8 cellular contexts compared by ENCODE assay signal in the genomic region with DNA sequence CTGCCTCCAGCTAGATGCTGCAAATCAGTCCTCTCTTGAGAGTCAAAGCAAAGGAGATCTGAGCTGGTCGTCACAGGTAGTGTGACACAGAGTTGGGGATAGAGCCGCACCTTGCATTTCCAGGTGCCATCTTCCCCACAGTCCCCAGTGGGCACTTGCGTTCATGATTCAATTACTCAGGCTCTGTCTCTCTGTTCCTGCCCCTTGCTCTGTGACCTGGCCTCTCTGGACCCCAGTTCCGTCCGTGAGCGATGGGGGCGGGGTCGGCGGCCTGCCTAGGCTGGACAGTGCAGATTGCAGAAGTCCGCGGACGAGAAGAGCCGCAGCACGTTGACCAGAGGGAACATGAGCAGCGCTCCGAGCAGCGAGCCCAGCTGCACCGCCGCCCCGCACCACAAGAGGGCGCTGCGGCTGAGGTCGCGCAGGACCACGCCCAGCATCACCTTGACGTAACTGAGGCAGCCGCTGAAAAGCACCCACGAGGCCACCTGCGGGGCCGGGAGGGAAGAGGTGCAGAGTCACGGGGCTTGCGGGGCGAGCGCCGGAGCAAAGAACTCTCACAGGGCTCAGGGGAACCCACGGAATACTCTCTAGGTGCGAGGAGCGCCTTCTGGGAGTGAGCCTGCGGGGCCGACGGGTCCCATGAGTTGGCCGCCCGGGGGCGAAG. TPM values are rescaled to one million over a fixed set of nuclear protein-coding genes. Genes with fewer than 3 reads are reported as not detected.
A peak's percentile ranks its signal among the peaks of the same experiment; 100 is the strongest.
DNase-seq lines count a peak whose midpoint lies in the region; ATAC-seq and TF ChIP-seq lines count a peak whose summit lies in the region.

No MANE protein-coding gene starts in this region.

- peaks cover 9% of the 10 kb centered on the region for H3K27me3 Mint-ChIP-seq in CD8-positive, alpha-beta T cell (ENCODE audit: low read depth)
- peaks cover 3% of the 10 kb centered on the region for H3K27me3 Mint-ChIP-seq in activated naive CD8-positive, alpha-beta T cell treated with anti-CD3 and anti-CD28 coated beads, Interleukin-2, amount 10 ng/mL, durations not matched to agents 7 days and 5 days

- TF ChIP-seq CTCF in CD8-positive, alpha-beta T cell (IDR thresholded peaks at IDR 0.05) = peak; percentile 65
- peak; percentile 37; the same call in 1 of the 2 replicates for TF ChIP-seq CTCF in LNCaP clone FGC (IDR thresholded peaks at IDR 0.05; ENCODE audit: control insufficient read depth, extremely low read depth, insufficient read depth)
- TF ChIP-seq CTCF in transverse colon (IDR thresholded peaks at IDR 0.05) = peak; percentile 28 to 43 (median 39)

- in situ Hi-C loops in transverse colon (cut with MboI; ENCODE audit: low pct_ligation_motif_present in 1 of 4, low pct_unique_long_range_greater_than_20kb in 1 of 4, low sequenced_read_pairs in 3 of 4) = no loop called here

- H3K4me1 ChIP-seq in CD8-positive, alpha-beta T cell (ENCODE audit: insufficient read depth, low read length) = peaks cover 28% of the 10 kb centered on the region
- no peaks in the 10 kb centered on the region for H3K4me1 ChIP-seq in transverse colon

- H3K4me3 ChIP-seq in CD8-positive, alpha-beta T cell (ENCODE audit: low read depth, low read length) = no peak overlapping the region
- H3K4me3 ChIP-seq in LNCaP clone FGC (ENCODE audit: low read depth, low read length) (no peak overlapping the region), transverse colon (no peak overlapping the region)

- WGBS in transverse colon (ENCODE audit: low coverage in 1 of 2), 2 donors = 58% methylated on average over 44 of the region's 44 CpGs; no CpG with 5 or more reads in 1 of the 2 donors

- H3K9me3 ChIP-seq in CD8-positive, alpha-beta T cell (ENCODE audit: low read length) = no peaks in the 10 kb centered on the region
- H3K9me3 ChIP-seq in transverse colon = no peaks in the 10 kb centered on the region

- intact Hi-C loops in CD8-positive, alpha-beta T cell (cut with DNase I, micrococcal nuclease) = no loop called here
- intact Hi-C loops in left colon (cut with DNase I, micrococcal nuclease) = no loop called here
- intact Hi-C loops in transverse colon (cut with DNase I; ENCODE audit: low total_unique reads) = no loop called here

- peak; percentile 49 for ATAC-seq in CD8-positive, alpha-beta T cell
- no peak for ATAC-seq in activated naive CD8-positive, alpha-beta T cell treated with anti-CD3 and anti-CD28 coated beads, Interleukin-2, amount 10 ng/mL, durations not matched to agents 7 days and 5 days (ENCODE audit: low read depth)
- ATAC-seq in left colon = peak; percentile 18
- ATAC-seq in GM18858 (IDR thresholded peaks at IDR 0.05; ENCODE audit: unreplicated experiment) = no peak
- ATAC-seq in GM21381 (IDR thresholded peaks at IDR 0.05; ENCODE audit: unreplicated experiment) = no peak

- H3K27ac ChIP-seq in CD8-positive, alpha-beta T cell (ENCODE audit: low read depth, low read length) = no peak overlapping the region
- no peak overlapping the region for H3K27ac ChIP-seq in transverse colon

- no peaks in the 10 kb centered on the region for H3K27me3 ChIP-seq in CD8-positive, alpha-beta T cell (ENCODE audit: insufficient read depth, low read length)
- no peaks in the 10 kb centered on the region for H3K27me3 ChIP-seq in transverse colon

- no peak overlapping the region for H3K27ac Mint-ChIP-seq in CD8-positive, alpha-beta T cell
- no peak overlapping the region for H3K27ac Mint-ChIP-seq in activated naive CD8-positive, alpha-beta T cell treated with anti-CD3 and anti-CD28 coated beads, Interleukin-2, amount 10 ng/mL, durations not matched to agents 7 days and 5 days

- no peak overlapping the region for H3K4me3 Mint-ChIP-seq in CD8-positive, alpha-beta T cell
- H3K4me3 Mint-ChIP-seq in activated naive CD8-positive, alpha-beta T cell treated with anti-CD3 and anti-CD28 coated beads, Interleukin-2, amount 10 ng/mL, durations not matched to agents 7 days and 5 days = no peak overlapping the region

- CTCF ChIA-PET in CD8-positive, alpha-beta T cell (lab: Charles Lee) = interaction anchor here (1.5 kb wide), 1 partner anchor 9 kb away, joined by 3 read pairs; no protein-coding TSS in a partner anchor

- DNase-seq in CD8-positive, alpha-beta T cell = peak in 2 of 7 experiments; percentile 16 to 35
- DNase-seq in LNCaP clone FGC (ENCODE audit: low read depth) (no peak), left colon (no peak), transverse colon (no peak), HPDE6-E6E7 (ENCODE audit: extremely low spot score) (no peak)
- DNase-seq in activated naive CD8-positive, alpha-beta T cell treated with anti-CD3 and anti-CD28 coated beads, Interleukin-2, amount 10 ng/mL, durations not matched to agents 7 days and 5 days = peak; percentile 63

- no peak for TF ChIP-seq EP300 in transverse colon (IDR thresholded peaks at IDR 0.05; ENCODE audit: low read depth)

- H3K4me1 Mint-ChIP-seq in CD8-positive, alpha-beta T cell (ENCODE audit: low read depth) = peaks cover 19% of the 10 kb centered on the region
- no peaks in the 10 kb centered on the region for H3K4me1 Mint-ChIP-seq in activated naive CD8-positive, alpha-beta T cell treated with anti-CD3 and anti-CD28 coated beads, Interleukin-2, amount 10 ng/mL, durations not matched to agents 7 days and 5 days

- POLR2A ChIA-PET in CD8-positive, alpha-beta T cell (lab: Charles Lee) = no interaction called here
- POLR2A ChIA-PET in activated naive CD8-positive, alpha-beta T cell treated with anti-CD3 and anti-CD28 coated beads, Interleukin-2, amount 10 ng/mL, durations not matched to agents 7 days and 5 days (lab: Charles Lee) = no interaction called here

- H3K9me3 Mint-ChIP-seq in CD8-positive, alpha-beta T cell = no peaks in the 10 kb centered on the region
- no peaks in the 10 kb centered on the region for H3K9me3 Mint-ChIP-seq in activated naive CD8-positive, alpha-beta T cell treated with anti-CD3 and anti-CD28 coated beads, Interleukin-2, amount 10 ng/mL, durations not matched to agents 7 days and 5 days

- no peak for TF ChIP-seq POLR2A in transverse colon (IDR thresholded peaks at IDR 0.05)

- no peaks in the 10 kb centered on the region for H3K36me3 ChIP-seq in CD8-positive, alpha-beta T cell (ENCODE audit: insufficient read depth, low read length)
- H3K36me3 ChIP-seq in transverse colon = no peaks in the 10 kb centered on the region

- H3K36me3 Mint-ChIP-seq in CD8-positive, alpha-beta T cell = no peaks in the 10 kb centered on the region
- H3K36me3 Mint-ChIP-seq in activated naive CD8-positive, alpha-beta T cell treated with anti-CD3 and anti-CD28 coated beads, Interleukin-2, amount 10 ng/mL, durations not matched to agents 7 days and 5 days = no peaks in the 10 kb centered on the region

RNA-seq across cellular contexts. Expression of gene SLC52A3, which starts 7.4 kb away (rescaled TPM):
- total RNA-seq in CD8-positive, alpha-beta T cell = not detected
- not detected for total RNA-seq in activated naive CD8-positive, alpha-beta T cell treated with anti-CD3 and anti-CD28 coated beads, Interleukin-2, amount 10 ng/mL, durations not matched to agents 7 days and 5 days
- total RNA-seq in left colon (10 to 100 TPM; 22.1 to 22.8 TPM), transverse colon (10 to 100 TPM in 3 of 4 donors, 1 to 10 TPM in 1; 7.2 to 35.9 (median 15.3) TPM)

Comparison
In these comparisons a context has a peak if more than half of its experiments do, and no peak if none do; other contexts are left out.
1. ATAC-seq: peak in CD8-positive, alpha-beta T cell (single experiment) and left colon (single experiment); none in activated naive CD8-positive, alpha-beta T cell treated with anti-CD3 and anti-CD28 coated beads, Interleukin-2, amount 10 ng/mL, durations not matched to agents 7 days and 5 days (single experiment), GM18858 (single experiment) and GM21381 (single experiment).
2. RNA of gene SLC52A3, which starts 7.4 kb away (total RNA-seq): 22.1 to 22.8 TPM in left colon and 7.2 to 35.9 TPM in transverse colon; not detected in CD8-positive, alpha-beta T cell and not detected in activated naive CD8-positive, alpha-beta T cell treated with anti-CD3 and anti-CD28 coated beads, Interleukin-2, amount 10 ng/mL, durations not matched to agents 7 days and 5 days; every median in the first group is over 4 times any median in the second.
3. Peak in every context shown above with its lines, with median percentiles within 50 percentile points of each other: CTCF ChIP-seq.